In the genomic region with DNA sequence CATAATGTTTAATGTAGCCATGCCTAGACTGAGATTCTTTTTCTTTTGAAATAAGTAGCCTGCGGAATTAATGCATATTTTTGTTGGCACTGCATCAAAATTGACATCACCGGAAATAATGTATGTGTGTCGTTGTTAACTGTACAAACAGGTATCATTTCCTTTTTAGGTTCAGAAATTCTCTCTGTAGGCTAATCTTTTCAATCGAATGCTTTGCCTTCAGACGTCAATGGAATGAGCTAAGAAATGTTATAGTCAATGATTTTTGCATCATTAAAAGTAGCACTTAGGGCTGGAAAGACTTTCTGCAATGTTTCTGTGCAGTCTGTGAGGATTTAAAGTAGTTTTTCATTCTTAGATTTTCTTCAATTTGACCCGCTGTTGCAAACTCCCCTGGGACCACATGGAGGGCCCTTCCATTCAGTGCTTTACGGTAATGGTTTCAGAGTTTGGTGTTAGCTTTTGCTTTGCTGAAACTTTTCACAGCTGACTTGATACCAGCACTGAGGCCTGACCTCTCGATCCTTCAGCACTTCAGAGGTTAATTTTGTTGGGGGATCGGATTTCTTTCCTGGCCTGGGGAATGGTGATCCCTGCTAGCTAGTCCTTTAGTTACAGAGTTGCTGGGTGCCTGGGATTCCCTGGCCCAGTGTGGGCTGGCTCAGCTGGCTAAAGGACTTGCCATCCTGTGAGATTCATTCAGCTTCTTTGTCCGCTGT, we compare ENCODE assay signal across 11 cellular contexts.
DNase-seq lines count a peak whose midpoint lies in the region; TF ChIP-seq lines count a peak whose summit lies in the region.
"Had no signal": no experiment of that assay in that cellular context is flagged by ENCODE, and none has a peak within 500 bp of the region (broad histone marks: within the 10 kb centered on the region; RNA-seq: fewer than 3 reads in every experiment).

No MANE protein-coding gene starts in this region.

- WGBS in ovary, 3 donors, result 15 to 27% (median 19%) methylated on average over 10 of the region's 10 CpGs

- TF ChIP-seq EP300 in ovary (IDR thresholded peaks at IDR 0.05), result no peak

- H3K27ac ChIP-seq in HEK293 (ENCODE audit: extremely low read depth, low read depth, low read length), result peak overlapping the region; percentile 60
- no peak overlapping the region for H3K27ac ChIP-seq in ovary
- H3K27ac ChIP-seq: prostate gland, transverse colon had no signal

- H3K4me1 ChIP-seq in HEK293 (ENCODE audit: control insufficient read depth, insufficient read depth, low read length), result peaks cover 17% of the 10 kb centered on the region
- H3K4me1 ChIP-seq in ovary (ENCODE audit: insufficient read depth), result peaks cover 8% of the 10 kb centered on the region
- H3K4me1 ChIP-seq: prostate gland had no signal

- no peaks in the 10 kb centered on the region for H3K27me3 ChIP-seq in ovary
- H3K27me3 ChIP-seq: transverse colon had no signal

- H3K36me3 ChIP-seq in HEK293 (ENCODE audit: control insufficient read depth in 2 of 2, insufficient read depth in 1 of 2, low read length in 2 of 2) (no peaks in the 10 kb centered on the region), ovary (no peaks in the 10 kb centered on the region)
- H3K36me3 ChIP-seq: prostate gland, transverse colon had no signal

- CTCF ChIA-PET in HEK293 (lab: Yijun Ruan, JAX), result interaction anchor here (0.6 to 1.9 kb wide), 6 partner anchors 58 to 1695 kb away, joined by 3 to 10 read pairs (median 4); no protein-coding TSS in a partner anchor

- H3K9me3 ChIP-seq in HEK293 (ENCODE audit: control insufficient read depth, insufficient read depth, low read depth, low read length) (no peaks in the 10 kb centered on the region), ovary (no peaks in the 10 kb centered on the region)
- H3K9me3 ChIP-seq: prostate gland, transverse colon had no signal

- intact Hi-C loops in ovary (cut with DNase I), result no loop called here

- TF ChIP-seq CTCF in HEK293 (tag by site-specific recombination; IDR thresholded peaks at IDR 0.05) (no peak), ovary (IDR thresholded peaks at IDR 0.05) (no peak)

- no peak for TF ChIP-seq POLR2A in ovary (IDR thresholded peaks at IDR 0.05)

- DNase-seq in SK-N-DZ (ENCODE audit: low spot score) (peak; percentile 35), glomerular endothelial cell (ENCODE audit: extremely low read depth, low read depth, low spot score) (peak; percentile 73), ovary (peak in 3 of 5 donors; percentile 27 to 37 (median 35)), DMS114 treated with DMSO at 0.1 percent for 48 hours (lab: John Stamatoyannopoulos, UW; ENCODE audit: unreplicated experiment) (no peak), occipital lobe (lab: John Stamatoyannopoulos, UW) (no peak), OCI-M1 (lab: John Stamatoyannopoulos, UW) (no peak)
- DNase-seq in activated CD4-positive, CD25-positive, alpha-beta regulatory T cell (lab: John Stamatoyannopoulos, UW), result no peak
- DNase-seq: activated effector memory CD4-positive, alpha-beta T cell treated with Interleukin-2 at 50 U/mL for 16 hours; transverse colon had no signal

- H3K4me3 ChIP-seq in HEK293 (ENCODE audit: low read depth, low read length) (peak overlapping the region; percentile 35), ovary (no peak overlapping the region)
- H3K4me3 ChIP-seq: prostate gland, transverse colon had no signal

- POLR2A ChIA-PET in HEK293 (lab: Yijun Ruan, JAX), result interaction anchor here (0.6 to 2.1 kb wide), 4 partner anchors 9 to 41 kb away, joined by 3 to 8 read pairs (median 4); no protein-coding TSS in a partner anchor

TF ChIP-seq in HEK293, 187 proteins besides CTCF, POLR2A, EP300 and RAD21 (continues in another document):
- TF ChIP-seq, protein P1, sequence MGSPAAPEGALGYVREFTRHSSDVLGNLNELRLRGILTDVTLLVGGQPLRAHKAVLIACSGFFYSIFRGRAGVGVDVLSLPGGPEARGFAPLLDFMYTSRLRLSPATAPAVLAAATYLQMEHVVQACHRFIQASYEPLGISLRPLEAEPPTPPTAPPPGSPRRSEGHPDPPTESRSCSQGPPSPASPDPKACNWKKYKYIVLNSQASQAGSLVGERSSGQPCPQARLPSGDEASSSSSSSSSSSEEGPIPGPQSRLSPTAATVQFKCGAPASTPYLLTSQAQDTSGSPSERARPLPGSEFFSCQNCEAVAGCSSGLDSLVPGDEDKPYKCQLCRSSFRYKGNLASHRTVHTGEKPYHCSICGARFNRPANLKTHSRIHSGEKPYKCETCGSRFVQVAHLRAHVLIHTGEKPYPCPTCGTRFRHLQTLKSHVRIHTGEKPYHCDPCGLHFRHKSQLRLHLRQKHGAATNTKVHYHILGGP (tag by site-specific recombination; IDR thresholded peaks at IDR 0.05), result no peak
- TF ChIP-seq ZSCAN23 (tag by site-specific recombination; IDR thresholded peaks at IDR 0.05) (peak; percentile 40; the same call in 1 of the 2 replicates), ZNF10 (tag by site-specific recombination; IDR thresholded peaks at IDR 0.05) (no peak), ZFP69B (tag by site-specific recombination; IDR thresholded peaks at IDR 0.05) (peak; percentile 53; the same call in 1 of the 2 replicates), IKZF3 (tag by site-specific recombination; IDR thresholded peaks at IDR 0.05) (peak; percentile 26; the same call in 1 of the 2 replicates), TRIM28 (IDR thresholded peaks at IDR 0.05; ENCODE audit: borderline replicate concordance, low read length) (peak; percentile 42; the same call in 1 of the 2 replicates), MZF1 (tag by site-specific recombination; IDR thresholded peaks at IDR 0.05; ENCODE audit: borderline replicate concordance) (peak; percentile 52; the same call in 1 of the 2 replicates), ZNF239 (tag by site-specific recombination; IDR thresholded peaks at IDR 0.05) (no peak), ZBTB48 (tag by site-specific recombination; IDR thresholded peaks at IDR 0.05) (peak; percentile 69; the same call in 1 of the 2 replicates), FEZF1 (tag by site-specific recombination; IDR thresholded peaks at IDR 0.05) (peak; percentile 56), ZNF747 (tag by site-specific recombination; IDR thresholded peaks at IDR 0.05) (no peak), ZNF266 (tag by site-specific recombination; IDR thresholded peaks at IDR 0.05; ENCODE audit: low read depth) (no peak), RBAK (tag by site-specific recombination; IDR thresholded peaks at IDR 0.05) (no peak), ZNF350 (tag by site-specific recombination; IDR thresholded peaks at IDR 0.05) (no peak), ZNF629 (tag by site-specific recombination; IDR thresholded peaks at IDR 0.05) (peak; percentile 90), ZSCAN30 (tag by site-specific recombination; IDR thresholded peaks at IDR 0.05) (peak; percentile 51; the same call in 1 of the 2 replicates), ZNF768 (tag by site-specific recombination; IDR thresholded peaks at IDR 0.05) (no peak)
- TF ChIP-seq, protein P2, sequence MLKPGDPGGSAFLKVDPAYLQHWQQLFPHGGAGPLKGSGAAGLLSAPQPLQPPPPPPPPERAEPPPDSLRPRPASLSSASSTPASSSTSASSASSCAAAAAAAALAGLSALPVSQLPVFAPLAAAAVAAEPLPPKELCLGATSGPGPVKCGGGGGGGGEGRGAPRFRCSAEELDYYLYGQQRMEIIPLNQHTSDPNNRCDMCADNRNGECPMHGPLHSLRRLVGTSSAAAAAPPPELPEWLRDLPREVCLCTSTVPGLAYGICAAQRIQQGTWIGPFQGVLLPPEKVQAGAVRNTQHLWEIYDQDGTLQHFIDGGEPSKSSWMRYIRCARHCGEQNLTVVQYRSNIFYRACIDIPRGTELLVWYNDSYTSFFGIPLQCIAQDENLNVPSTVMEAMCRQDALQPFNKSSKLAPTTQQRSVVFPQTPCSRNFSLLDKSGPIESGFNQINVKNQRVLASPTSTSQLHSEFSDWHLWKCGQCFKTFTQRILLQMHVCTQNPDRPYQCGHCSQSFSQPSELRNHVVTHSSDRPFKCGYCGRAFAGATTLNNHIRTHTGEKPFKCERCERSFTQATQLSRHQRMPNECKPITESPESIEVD (tag by site-specific recombination; IDR thresholded peaks at IDR 0.05), result peak; percentile 90
- TF ChIP-seq, protein P3, sequence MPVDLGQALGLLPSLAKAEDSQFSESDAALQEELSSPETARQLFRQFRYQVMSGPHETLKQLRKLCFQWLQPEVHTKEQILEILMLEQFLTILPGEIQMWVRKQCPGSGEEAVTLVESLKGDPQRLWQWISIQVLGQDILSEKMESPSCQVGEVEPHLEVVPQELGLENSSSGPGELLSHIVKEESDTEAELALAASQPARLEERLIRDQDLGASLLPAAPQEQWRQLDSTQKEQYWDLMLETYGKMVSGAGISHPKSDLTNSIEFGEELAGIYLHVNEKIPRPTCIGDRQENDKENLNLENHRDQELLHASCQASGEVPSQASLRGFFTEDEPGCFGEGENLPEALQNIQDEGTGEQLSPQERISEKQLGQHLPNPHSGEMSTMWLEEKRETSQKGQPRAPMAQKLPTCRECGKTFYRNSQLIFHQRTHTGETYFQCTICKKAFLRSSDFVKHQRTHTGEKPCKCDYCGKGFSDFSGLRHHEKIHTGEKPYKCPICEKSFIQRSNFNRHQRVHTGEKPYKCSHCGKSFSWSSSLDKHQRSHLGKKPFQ (tag by site-specific recombination; IDR thresholded peaks at IDR 0.05), result 0 out of 2 replicates have a peak, but pooled peaks have one; percentile 30

Comparison
In these comparisons a context has a peak if more than half of its experiments do, and no peak if none do; other contexts are left out.
1. DNase-seq: peak in SK-N-DZ (single experiment), glomerular endothelial cell (single experiment) and ovary (3 of 5); none in DMS114 treated with DMSO at 0.1 percent for 48 hours (single experiment), activated CD4-positive, CD25-positive, alpha-beta regulatory T cell (0 of 4), occipital lobe (single experiment) and OCI-M1 (single experiment).